In the genomic region with DNA sequence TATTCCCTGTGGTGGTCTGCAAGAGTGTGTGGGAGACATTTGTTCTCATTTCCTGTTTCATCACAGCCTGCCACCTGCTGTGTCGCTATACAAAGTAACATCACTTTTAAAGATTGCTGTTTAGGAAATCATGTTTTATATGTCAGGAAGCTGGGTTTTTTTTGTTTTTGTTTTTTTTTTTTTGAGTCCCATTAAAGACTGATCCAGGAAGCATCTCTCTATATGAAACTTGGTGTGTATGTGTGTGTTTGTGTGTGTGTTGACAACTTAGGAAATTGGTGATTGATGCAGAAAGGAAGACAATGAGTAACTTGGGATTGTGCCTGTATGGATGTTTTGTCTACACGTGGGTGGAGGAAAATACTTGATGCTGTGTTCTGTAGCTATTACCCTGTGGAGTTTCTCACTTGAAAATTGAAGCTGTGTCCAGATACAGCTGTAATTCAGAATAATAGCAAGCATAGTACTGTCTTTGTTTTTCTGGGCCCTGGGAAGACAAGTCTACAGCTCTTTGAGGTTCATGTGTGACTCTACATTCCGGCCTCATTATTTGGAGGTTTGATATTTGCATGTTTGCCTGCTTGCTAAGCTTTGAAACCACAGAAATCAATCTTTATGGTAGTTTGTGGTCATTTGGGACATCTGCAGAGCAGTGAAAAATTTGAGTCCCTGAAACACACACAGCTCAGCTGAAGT, we compare ENCODE assay signal across 8 cellular contexts. TPM values are rescaled to one million over a fixed set of nuclear protein-coding genes. Genes with fewer than 3 reads are reported as not detected.
DNase-seq lines count a peak whose midpoint lies in the region; ATAC-seq and TF ChIP-seq lines count a peak whose summit lies in the region.

No MANE protein-coding gene starts in this region.

- H3K79me1 ChIP-seq in mesendoderm (ENCODE audit: low read length): peaks cover 11% of the 10 kb centered on the region

- no peak overlapping the region for H3K23ac ChIP-seq in mesendoderm (ENCODE audit: low read length)

- WGBS in heart right ventricle, 2 donors: 31 to 47% methylated on average over 3 of the region's 3 CpGs
- no CpG with 5 or more reads among the region's 3 CpGs for WGBS in mesendoderm (ENCODE audit: extremely low coverage, insufficient coverage, low lambda C conversion rate)

- peaks cover 0 to 5% (median 0%) of the 10 kb centered on the region in 11 donors for H3K9me3 ChIP-seq in heart right ventricle
- H3K9me3 ChIP-seq in RWPE2 (ENCODE audit: severe bottlenecking): no peaks in the 10 kb centered on the region

- H3K27ac ChIP-seq in heart right ventricle (peak overlapping the region in 7 of 10 donors; percentile 12 to 54 (median 34)), RWPE2 (ENCODE audit: poor library complexity, severe bottlenecking) (peak overlapping the region; percentile 6), mesendoderm (ENCODE audit: low read depth, low read length) (no peak overlapping the region)

- H3K36me3 ChIP-seq in heart right ventricle (no peaks in the 10 kb centered on the region), RWPE2 (ENCODE audit: low read depth) (peaks cover 8% of the 10 kb centered on the region; the same call in 1 of the 2 replicates), mesendoderm (ENCODE audit: control insufficient read depth, insufficient read depth, low read length) (no peaks in the 10 kb centered on the region)

- no peak overlapping the region for H3K56ac ChIP-seq in mesendoderm (ENCODE audit: low read length)

- H3K36me3 Mint-ChIP-seq in activated T-helper 1 cell treated with anti-CD3 and anti-CD28 coated beads, Interleukin-12 subunit alpha, Interleukin-12 subunit beta, Interleukin-2, Interleukin-4 antibody, amounts not matched to agents 30 ng/mL and 10 ng/mL and 1 ng/mL, durations not matched to agents 14 hours and 24 hours and 36 hours (ENCODE audit: low read depth): no peaks in the 10 kb centered on the region

- no peak overlapping the region for H3K4ac ChIP-seq in mesendoderm (ENCODE audit: low read depth, low read length)

- H4K5ac ChIP-seq in mesendoderm (ENCODE audit: low read length): no peak overlapping the region

- no peak overlapping the region for H2BK120ac ChIP-seq in mesendoderm (ENCODE audit: low read depth, low read length)

- H3K4me3 Mint-ChIP-seq in activated T-helper 1 cell treated with anti-CD3 and anti-CD28 coated beads, Interleukin-12 subunit alpha, Interleukin-12 subunit beta, Interleukin-2, Interleukin-4 antibody, amounts not matched to agents 30 ng/mL and 10 ng/mL and 1 ng/mL, durations not matched to agents 14 hours and 24 hours and 36 hours: no peak overlapping the region

- H3K79me2 ChIP-seq in mesendoderm (ENCODE audit: control insufficient read depth, insufficient read depth, low read length): peaks cover 6% of the 10 kb centered on the region

- H3K18ac ChIP-seq in mesendoderm (ENCODE audit: low read length): no peak overlapping the region

- no peak overlapping the region for H3K27ac Mint-ChIP-seq in activated T-helper 1 cell treated with anti-CD3 and anti-CD28 coated beads, Interleukin-12 subunit alpha, Interleukin-12 subunit beta, Interleukin-2, Interleukin-4 antibody, amounts not matched to agents 30 ng/mL and 10 ng/mL and 1 ng/mL, durations not matched to agents 14 hours and 24 hours and 36 hours

- H2BK15ac ChIP-seq in mesendoderm (replicated peaks; ENCODE audit: low read depth): no peak overlapping the region

- no peaks in the 10 kb centered on the region for H3K9me3 Mint-ChIP-seq in activated T-helper 1 cell treated with anti-CD3 and anti-CD28 coated beads, Interleukin-12 subunit alpha, Interleukin-12 subunit beta, Interleukin-2, Interleukin-4 antibody, amounts not matched to agents 30 ng/mL and 10 ng/mL and 1 ng/mL, durations not matched to agents 14 hours and 24 hours and 36 hours

- H3K4me3 ChIP-seq in heart right ventricle (no peak overlapping the region), RWPE2 (ENCODE audit: severe bottlenecking) (no peak overlapping the region), mesendoderm (ENCODE audit: low read length) (no peak overlapping the region)

- H3K27me3 Mint-ChIP-seq in activated T-helper 1 cell treated with anti-CD3 and anti-CD28 coated beads, Interleukin-12 subunit alpha, Interleukin-12 subunit beta, Interleukin-2, Interleukin-4 antibody, amounts not matched to agents 30 ng/mL and 10 ng/mL and 1 ng/mL, durations not matched to agents 14 hours and 24 hours and 36 hours (ENCODE audit: insufficient read depth): peaks cover 4% of the 10 kb centered on the region

- peaks cover 9 to 80% (median 66%) of the 10 kb centered on the region in 9 donors for H3K4me1 ChIP-seq in heart right ventricle
- peaks cover 33% of the 10 kb centered on the region for H3K4me1 ChIP-seq in RWPE2 (ENCODE audit: insufficient read depth, poor library complexity, severe bottlenecking)
- H3K4me1 ChIP-seq in mesendoderm (ENCODE audit: control insufficient read depth, low read depth, low read length): peaks cover 5% of the 10 kb centered on the region

- H3K4me1 Mint-ChIP-seq in activated T-helper 1 cell treated with anti-CD3 and anti-CD28 coated beads, Interleukin-12 subunit alpha, Interleukin-12 subunit beta, Interleukin-2, Interleukin-4 antibody, amounts not matched to agents 30 ng/mL and 10 ng/mL and 1 ng/mL, durations not matched to agents 14 hours and 24 hours and 36 hours (ENCODE audit: low read depth): no peaks in the 10 kb centered on the region

- ATAC-seq in heart right ventricle (peak in 6 of 8 donors; percentile 18 to 66 (median 50)), Right ventricle myocardium superior (ENCODE audit: poor library complexity) (no peak), HG03060 (IDR thresholded peaks at IDR 0.05; ENCODE audit: low read depth, unreplicated experiment) (peak; percentile 89), RWPE2 (ENCODE audit: low read depth) (no peak)

- intact Hi-C loops in heart right ventricle (cut with DNase I) (loop anchor here in 1 of 10 donors (10.0 kb wide), 1 partner anchor 46 kb away; a partner anchor contains a TSS), Right ventricle myocardium superior (cut with DNase I) (no loop called here)
- intact Hi-C loops in activated T-helper 1 cell treated with anti-CD3 and anti-CD28 coated beads, Interleukin-12 subunit alpha, Interleukin-12 subunit beta, Interleukin-2, Interleukin-4 antibody, amounts not matched to agents 30 ng/mL and 10 ng/mL and 1 ng/mL, durations not matched to agents 14 hours and 24 hours and 36 hours (cut with micrococcal nuclease): no loop called here

- H2BK5ac ChIP-seq in mesendoderm (ENCODE audit: low read length): no peak overlapping the region

- H3K27me3 ChIP-seq in heart right ventricle (no peaks in the 10 kb centered on the region), RWPE2 (ENCODE audit: insufficient read depth, poor library complexity, severe bottlenecking) (no peaks in the 10 kb centered on the region), mesendoderm (ENCODE audit: insufficient read depth, low read length, poor library complexity) (no peaks in the 10 kb centered on the region)

- no peak overlapping the region for H3K4me2 ChIP-seq in mesendoderm (ENCODE audit: low read length)

- no peak overlapping the region for H3K9ac ChIP-seq in mesendoderm (ENCODE audit: low read length)

- no peak overlapping the region for H4K8ac ChIP-seq in mesendoderm (ENCODE audit: low read depth, low read length)

- TF ChIP-seq CTCF in heart right ventricle (IDR thresholded peaks at IDR 0.05) (no peak), RWPE2 (IDR thresholded peaks at IDR 0.05; ENCODE audit: poor library complexity, severe bottlenecking) (no peak)

- no peak overlapping the region for H2AK5ac ChIP-seq in mesendoderm (ENCODE audit: low read length)

- DNase-seq in heart right ventricle: no peak
- no peak for DNase-seq in Right ventricle myocardium superior
- no peak for DNase-seq in RWPE2 (ENCODE audit: low spot score)
- DNase-seq in mesendoderm: peak; percentile 65
- DNase-seq in NCI-H1092 (lab: John Stamatoyannopoulos, UW): no peak
- no peak for DNase-seq in activated T-helper 1 cell treated with anti-CD3 and anti-CD28 coated beads, Interleukin-12 subunit alpha, Interleukin-12 subunit beta, Interleukin-2, Interleukin-4 antibody, amounts not matched to agents 30 ng/mL and 10 ng/mL and 1 ng/mL, durations not matched to agents 14 hours and 24 hours and 36 hours (ENCODE audit: low spot score)
- no peak for DNase-seq in nucleus accumbens (lab: John Stamatoyannopoulos, UW)

RNA-seq across cellular contexts. Expression of a gene that starts 47.9 kb away (rescaled TPM):
- total RNA-seq in heart right ventricle (100 to 1,000 TPM; 100 to 160 (median 116) TPM), Right ventricle myocardium superior (87.5 TPM)
- polyA plus RNA-seq in heart right ventricle: 10 to 100 TPM; 22.1 to 60.1 TPM
- polyA plus RNA-seq in mesendoderm (2013, experiment 1 of 2): 54.6 TPM
- polyA plus RNA-seq in mesendoderm (2013, experiment 2 of 2): 50.2 TPM
- 0.44 and 0.49 TPM in 2 replicates for total RNA-seq in activated T-helper 1 cell treated with anti-CD3 and anti-CD28 coated beads, Interleukin-12 subunit alpha, Interleukin-12 subunit beta, Interleukin-2, Interleukin-4 antibody, amounts not matched to agents 30 ng/mL and 10 ng/mL and 1 ng/mL, durations not matched to agents 14 hours and 24 hours and 36 hours

Comparison
In these comparisons a context has a peak if more than half of its experiments do, and no peak if none do; other contexts are left out.
1. ATAC-seq: peak in heart right ventricle (6 of 8) and HG03060 (single experiment); none in Right ventricle myocardium superior (single experiment) and RWPE2 (single experiment).
2. RNA of a gene that starts 47.9 kb away (total RNA-seq): 100 to 160 TPM in heart right ventricle and 87.5 TPM in Right ventricle myocardium superior (single experiment); 0.44 to 0.49 TPM in activated T-helper 1 cell treated with anti-CD3 and anti-CD28 coated beads, Interleukin-12 subunit alpha, Interleukin-12 subunit beta, Interleukin-2, Interleukin-4 antibody, amounts not matched to agents 30 ng/mL and 10 ng/mL and 1 ng/mL, durations not matched to agents 14 hours and 24 hours and 36 hours; every median in the first group is over 10 times any median in the second.